1 cellular context compared by ENCODE assay signal in genomic region chr3:194315088-194315964, GRCh38.
TF ChIP-seq lines count a peak whose summit lies in the region.

No MANE protein-coding gene starts in this region.

TF ChIP-seq in liver, 16 proteins besides CTCF, POLR2A, EP300 and RAD21 (continued from another document):
- TF ChIP-seq REST (IDR thresholded peaks at IDR 0.05), result peak; percentile 63
